Comparison of ENCODE assay signal across 1 cellular context in genomic region chr9:37126214-37126788, GRCh38.
TF ChIP-seq lines count a peak whose summit lies in the region.

No MANE protein-coding gene starts in this region.

TF ChIP-seq in endothelial cell of umbilical vein, 7 proteins besides CTCF, POLR2A, EP300 and RAD21:
- TF ChIP-seq JUN (IDR thresholded peaks at IDR 0.05; ENCODE audit: borderline replicate concordance, insufficient read depth, insufficient read length, low read depth) (peak; percentile 4), EZH2 (IDR thresholded peaks at IDR 0.05; ENCODE audit: borderline replicate concordance, low read depth, low read length, severe bottlenecking) (no peak)
